Comparison of ENCODE assay signal across 8 cellular contexts in genomic region chr9:114155263-114155966, GRCh38. TPM values are rescaled to one million over a fixed set of nuclear protein-coding genes. Genes with fewer than 3 reads are reported as not detected.
A peak's percentile ranks its signal among the peaks of the same experiment; 100 is the strongest.
DNase-seq lines count a peak whose midpoint lies in the region; ATAC-seq and TF ChIP-seq lines count a peak whose summit lies in the region.

Gene COL27A1, plus strand, starts transcription at chr9:114155537. Its CDS starts 414 bp downstream, at chr9:114155951.

- DNase-seq in RWPE1 (ENCODE audit: low spot score) (peak; percentile 96), activated gamma-delta T cell (lab: John Stamatoyannopoulos, UW) (peak; percentile 45), fibroblast of villous mesenchyme (ENCODE audit: low read depth) (peak; percentile 81), nephron progenitor cell (peak; percentile 98)
- peak; percentile 72 for DNase-seq in stimulated activated naive CD4-positive, alpha-beta T cell treated with Interleukin-2 at 50 U/mL for 16 hours (lab: John Stamatoyannopoulos, UW)

- H3K4me3 ChIP-seq in BLaER1 treated with 17β-estradiol and CSF1 and Interleukin-3, amounts not matched to agents 10 nM and 100 nM = peak within 1 kb of the TSS; percentile 86 to 96 (median 92)
- peak within 1 kb of the TSS; percentile 70 for H3K4me3 ChIP-seq in HUES48 (ENCODE audit: low read depth, low read length)
- H3K4me3 ChIP-seq in fibroblast of villous mesenchyme (ENCODE audit: low read depth, low read length) = peak within 1 kb of the TSS; percentile 70

- peak within 1 kb of the TSS; percentile 86 to 97 (median 96) for H3K4me2 ChIP-seq in BLaER1 treated with 17β-estradiol and CSF1 and Interleukin-3, amounts not matched to agents 10 nM and 100 nM

- ATAC-seq in GM19438 (IDR thresholded peaks at IDR 0.05; ENCODE audit: low read depth, unreplicated experiment) = peak; percentile 87

- CTCF ChIA-PET in RWPE1 (lab: Yijun Ruan, JAX) = interaction anchor here (0.6 to 7.0 kb wide), 32 partner anchors 9 to 886 kb away, joined by 3 to 137 read pairs (median 4); no protein-coding TSS in a partner anchor

- H3K27ac ChIP-seq in BLaER1 treated with 17β-estradiol and CSF1 and Interleukin-3, amounts not matched to agents 10 nM and 100 nM = peak within 1 kb of the TSS; percentile 56 to 92 (median 84); a peak in 21 of 22 replicates
- peak within 1 kb of the TSS; percentile 10 for H3K27ac ChIP-seq in HUES48 (ENCODE audit: low read depth, low read length)
- H3K27ac ChIP-seq in RWPE1 = peak within 1 kb of the TSS; percentile 64

- peaks cover 35% of the 10 kb centered on the region for H3K27me3 Mint-ChIP-seq in nephron progenitor cell (ENCODE audit: low read depth, poor library complexity)

- H3K27ac Mint-ChIP-seq in nephron progenitor cell = peak within 1 kb of the TSS; percentile 66

- peak within 1 kb of the TSS; percentile 83 to 95 (median 89) for H3K9ac ChIP-seq in BLaER1 treated with 17β-estradiol and CSF1 and Interleukin-3, amounts not matched to agents 10 nM and 100 nM
- no peak within 1 kb of the TSS for H3K9ac ChIP-seq in HUES48 (ENCODE audit: low read depth, low read length)

- TF ChIP-seq CTCF in RWPE1 (conservative IDR thresholded peaks at IDR 0.05; ENCODE audit: low read depth) = peak; percentile 100
- peak; percentile 91 for TF ChIP-seq CTCF in fibroblast of villous mesenchyme (IDR thresholded peaks at IDR 0.05; ENCODE audit: insufficient read depth, low read depth, low read length)
- peak; percentile 95 for TF ChIP-seq CTCF in nephron progenitor cell (IDR thresholded peaks at IDR 0.05)

- H3K4me1 Mint-ChIP-seq in nephron progenitor cell = peaks cover 53% of the 10 kb centered on the region

- POLR2A ChIA-PET in RWPE1 (lab: Yijun Ruan, JAX; ENCODE audit: low non-redundant PET) = no interaction called here

- H3K36me3 Mint-ChIP-seq in nephron progenitor cell (ENCODE audit: low read depth) = peaks cover 5% of the 10 kb centered on the region

- H3K36me3 ChIP-seq in BLaER1 treated with 17β-estradiol and CSF1 and Interleukin-3, amounts not matched to agents 10 nM and 100 nM = peaks cover 0 to 25% (median 4%) of the 10 kb centered on the region in 11 experiments; a peak in 9 of 22 replicates
- H3K36me3 ChIP-seq in HUES48 (ENCODE audit: control insufficient read depth, insufficient read depth, low read length) = no peaks in the 10 kb centered on the region

- H4K20me1 ChIP-seq in BLaER1 treated with 17β-estradiol and CSF1 and Interleukin-3, amounts not matched to agents 10 nM and 100 nM = peaks cover 4 to 62% (median 52%) of the 10 kb centered on the region in 11 experiments; a peak in 21 of 22 replicates

- H3K9me3 Mint-ChIP-seq in nephron progenitor cell = no peaks in the 10 kb centered on the region

- peaks cover 17 to 58% (median 53%) of the 10 kb centered on the region in 10 experiments for H3K4me1 ChIP-seq in BLaER1 treated with 17β-estradiol and CSF1 and Interleukin-3, amounts not matched to agents 10 nM and 100 nM
- peaks cover 16% of the 10 kb centered on the region for H3K4me1 ChIP-seq in HUES48 (ENCODE audit: control insufficient read depth, insufficient read depth, low read length)

- H3K4me3 Mint-ChIP-seq in nephron progenitor cell = peak within 1 kb of the TSS; percentile 98

- no peaks in the 10 kb centered on the region for H3K9me3 ChIP-seq in BLaER1 treated with 17β-estradiol and CSF1 and Interleukin-3, amounts not matched to agents 10 nM and 100 nM (replicated peaks in 1 of 11)
- H3K9me3 ChIP-seq in HUES48 (ENCODE audit: control insufficient read depth, insufficient read depth, low read length) = no peaks in the 10 kb centered on the region

- H3K27me3 ChIP-seq in BLaER1 treated with 17β-estradiol and CSF1 and Interleukin-3, amounts not matched to agents 10 nM and 100 nM = peaks cover 31 to 42% (median 39%) of the 10 kb centered on the region in 11 experiments
- peaks cover 38% of the 10 kb centered on the region for H3K27me3 ChIP-seq in HUES48 (ENCODE audit: control insufficient read depth, insufficient read depth, low read length)

RNA-seq across cellular contexts. Expression of gene COL27A1, which starts in this region (rescaled TPM):
- total RNA-seq in fibroblast of villous mesenchyme = 22.9 and 23.3 TPM in 2 replicates

Comparison
In these comparisons a context has a peak if more than half of its experiments do, and no peak if none do; other contexts are left out.
1. Peak in every context shown above with its lines: DNase-seq, ATAC-seq, H3K4me3 ChIP-seq and H3K27ac ChIP-seq.
2. H3K27ac ChIP-seq: peak in every context shown above with its lines; median percentile 84 in BLaER1 treated with 17β-estradiol and CSF1 and Interleukin-3, amounts not matched to agents 10 nM and 100 nM; 64 in RWPE1; 10 in HUES48.
3. DNase-seq: peak in every context shown above with its lines; median percentile 98 in nephron progenitor cell; 96 in RWPE1; 81 in fibroblast of villous mesenchyme; 72 in stimulated activated naive CD4-positive, alpha-beta T cell treated with Interleukin-2 at 50 U/mL for 16 hours; 45 in activated gamma-delta T cell.